In genomic region chr3:107911337-107912000, GRCh38 we compare ENCODE assay signal across 18 cellular contexts.
A peak's percentile ranks its signal among the peaks of the same experiment; 100 is the strongest.
DNase-seq lines count a peak whose midpoint lies in the region; ATAC-seq and TF ChIP-seq lines count a peak whose summit lies in the region.
"Had no signal": no experiment of that assay in that cellular context is flagged by ENCODE, and none has a peak within 500 bp of the region (broad histone marks: within the 10 kb centered on the region; RNA-seq: fewer than 3 reads in every experiment).

No MANE protein-coding gene starts in this region.

- DNase-seq in G401 (ENCODE audit: low spot score) (peak; percentile 32), MM.1S (peak; percentile 18), cerebellar cortex (ENCODE audit: low spot score) (peak; percentile 15)
- no peak for DNase-seq in stimulated activated CD8-positive, alpha-beta memory T cell treated with anti-CD3 and anti-CD28 coated beads, Interleukin-4, amount 100 ng/mL, for 48 hours
- DNase-seq in effector memory CD8-positive, alpha-beta T cell, result no peak
- DNase-seq in activated CD4-positive, alpha-beta T cell treated with anti-CD3 and anti-CD28 coated beads for 36 hours, result no peak
- DNase-seq: adrenal gland, COR-L47, GDM1, NCI-H1436 treated with DMSO at 0.1 percent for 48 hours, NCI-H510A, occipital lobe had no signal

- no peak overlapping the region for H3K9ac ChIP-seq in MM.1S (ENCODE audit: low read length)

- no peaks in the 10 kb centered on the region for H3K9me2 ChIP-seq in MM.1S (replicated peaks; ENCODE audit: insufficient read depth, low read length)

- peaks cover 10 to 14% of the 10 kb centered on the region in 2 donors for H3K27me3 Mint-ChIP-seq in effector memory CD8-positive, alpha-beta T cell
- H3K27me3 Mint-ChIP-seq in activated CD4-positive, alpha-beta T cell treated with anti-CD3 and anti-CD28 coated beads for 36 hours, result peaks cover 2% of the 10 kb centered on the region

- peak overlapping the region; percentile 51; the same call in 1 of the 2 replicates for H3K27ac ChIP-seq in MM.1S (ENCODE audit: low read length)
- H3K27ac ChIP-seq: adrenal gland, epithelial cell of prostate had no signal

- H3K79me2 ChIP-seq in MM.1S (ENCODE audit: low read length), result no peaks in the 10 kb centered on the region

- in situ Hi-C loops in G401 (cut with HindIII; ENCODE audit: low sequenced_read_pairs), result no loop called here

- H3K4me3 Mint-ChIP-seq in effector memory CD8-positive, alpha-beta T cell, result no peak overlapping the region
- H3K4me3 Mint-ChIP-seq in activated CD4-positive, alpha-beta T cell treated with anti-CD3 and anti-CD28 coated beads for 36 hours, result no peak overlapping the region
- H3K4me3 Mint-ChIP-seq: activated T-cell treated with anti-CD3 and anti-CD28 coated beads, Interleukin-2, amount 50 U/mL, for 24 hours; stimulated activated memory B cell treated with anti-CD40 and anti-IgM and Interleukin-4, amounts not matched to agents 10 μg/mL and 1 μg/mL and 100 μg/mL, for 72 hours; T-helper 2 cell treated with Interferon-gamma antibody and Interleukin-4, amounts not matched to agents 5 μg/mL and 100 μg/mL, for 36 hours had no signal

- peak overlapping the region; percentile 53 for H3K4me2 ChIP-seq in MM.1S (ENCODE audit: low read depth, low read length)

- H3F3A ChIP-seq in MM.1S (ENCODE audit: insufficient read depth, low read length), result peaks cover 15% of the 10 kb centered on the region

- H3K27ac Mint-ChIP-seq in effector memory CD8-positive, alpha-beta T cell, result no peak overlapping the region
- H3K27ac Mint-ChIP-seq in activated CD4-positive, alpha-beta T cell treated with anti-CD3 and anti-CD28 coated beads for 36 hours, result no peak overlapping the region
- H3K27ac Mint-ChIP-seq: activated T-cell treated with anti-CD3 and anti-CD28 coated beads, Interleukin-2, amount 50 U/mL, for 24 hours; stimulated activated memory B cell treated with anti-CD40 and anti-IgM and Interleukin-4, amounts not matched to agents 10 μg/mL and 1 μg/mL and 100 μg/mL, for 72 hours; T-helper 2 cell treated with Interferon-gamma antibody and Interleukin-4, amounts not matched to agents 5 μg/mL and 100 μg/mL, for 36 hours had no signal

- H3K9me3 ChIP-seq in MM.1S (replicated peaks; ENCODE audit: insufficient read depth, low read length), result no peaks in the 10 kb centered on the region
- H3K9me3 ChIP-seq: adrenal gland had no signal

- peaks cover under 1% of the 10 kb centered on the region for H3K36me3 Mint-ChIP-seq in effector memory CD8-positive, alpha-beta T cell (ENCODE audit: insufficient read depth)
- H3K36me3 Mint-ChIP-seq in activated CD4-positive, alpha-beta T cell treated with anti-CD3 and anti-CD28 coated beads for 36 hours (ENCODE audit: low read depth), result no peaks in the 10 kb centered on the region
- H3K36me3 Mint-ChIP-seq: stimulated activated memory B cell treated with anti-CD40 and anti-IgM and Interleukin-4, amounts not matched to agents 10 μg/mL and 1 μg/mL and 100 μg/mL, for 72 hours had no signal

- no peak for TF ChIP-seq CTCF in MM.1S (IDR thresholded peaks at IDR 0.05; ENCODE audit: low read length)

- no peak overlapping the region for H3K4me3 ChIP-seq in MM.1S (ENCODE audit: low read length)
- H3K4me3 ChIP-seq: adrenal gland had no signal

- H3K27me3 ChIP-seq in MM.1S (replicated peaks; ENCODE audit: insufficient read depth, low read length), result no peaks in the 10 kb centered on the region
- H3K27me3 ChIP-seq: adrenal gland had no signal

- CTCF ChIA-PET in activated CD4-positive, alpha-beta T cell treated with anti-CD3 and anti-CD28 coated beads for 36 hours (lab: Charles Lee), result interaction anchor here (0.5 to 1.6 kb wide), 6 partner anchors 16 to 1368 kb away, joined by 3 to 6 read pairs (median 3); no protein-coding TSS in a partner anchor

- H3K4me1 ChIP-seq in MM.1S (ENCODE audit: low read length), result peaks cover 17% of the 10 kb centered on the region

- H3K36me3 ChIP-seq in MM.1S (replicated peaks; ENCODE audit: insufficient read depth, low read length), result no peaks in the 10 kb centered on the region
- H3K36me3 ChIP-seq: adrenal gland had no signal

- ATAC-seq in GM19351 (IDR thresholded peaks at IDR 0.05; ENCODE audit: unreplicated experiment), result peak; percentile 26
- ATAC-seq in effector memory CD8-positive, alpha-beta T cell (replicated peaks), result no peak
- no peak for ATAC-seq in activated CD4-positive, alpha-beta T cell treated with anti-CD3 and anti-CD28 coated beads for 36 hours
- ATAC-seq in GM18861 (IDR thresholded peaks at IDR 0.05; ENCODE audit: unreplicated experiment), result no peak

- 0 out of 2 replicates have a peak overlapping the region, but pooled peaks have one; percentile 16 for H2AFZ ChIP-seq in MM.1S (ENCODE audit: low read length)

- POLR2A ChIA-PET in activated CD4-positive, alpha-beta T cell treated with anti-CD3 and anti-CD28 coated beads for 36 hours (lab: Charles Lee), result interaction anchor here (0.6 kb wide), 2 partner anchors 220 to 784 kb away, joined by 3 to 4 read pairs; no protein-coding TSS in a partner anchor

- intact Hi-C loops in activated CD4-positive, alpha-beta T cell treated with anti-CD3 and anti-CD28 coated beads for 36 hours (cut with DNase I, micrococcal nuclease), result no loop called here

- H4K20me1 ChIP-seq in MM.1S (ENCODE audit: insufficient read depth, low read length), result no peaks in the 10 kb centered on the region

- no peaks in the 10 kb centered on the region for H3K9me3 Mint-ChIP-seq in effector memory CD8-positive, alpha-beta T cell
- no peaks in the 10 kb centered on the region for H3K9me3 Mint-ChIP-seq in activated CD4-positive, alpha-beta T cell treated with anti-CD3 and anti-CD28 coated beads for 36 hours (ENCODE audit: low read depth)
- H3K9me3 Mint-ChIP-seq: activated T-cell treated with anti-CD3 and anti-CD28 coated beads, Interleukin-2, amount 50 U/mL, for 24 hours; stimulated activated memory B cell treated with anti-CD40 and anti-IgM and Interleukin-4, amounts not matched to agents 10 μg/mL and 1 μg/mL and 100 μg/mL, for 72 hours; T-helper 2 cell treated with Interferon-gamma antibody and Interleukin-4, amounts not matched to agents 5 μg/mL and 100 μg/mL, for 36 hours had no signal

- peaks cover 6 to 10% of the 10 kb centered on the region in 2 donors for H3K4me1 Mint-ChIP-seq in effector memory CD8-positive, alpha-beta T cell (ENCODE audit: low read depth in 2 of 2)
- peaks cover 16% of the 10 kb centered on the region for H3K4me1 Mint-ChIP-seq in activated CD4-positive, alpha-beta T cell treated with anti-CD3 and anti-CD28 coated beads for 36 hours

Comparison
In these comparisons a context has a peak if more than half of its experiments do, and no peak if none do; other contexts are left out.
1. DNase-seq: peak in G401 (single experiment), MM.1S (single experiment) and cerebellar cortex (single experiment); none in stimulated activated CD8-positive, alpha-beta memory T cell treated with anti-CD3 and anti-CD28 coated beads, Interleukin-4, amount 100 ng/mL, for 48 hours (single experiment), effector memory CD8-positive, alpha-beta T cell (0 of 3) and activated CD4-positive, alpha-beta T cell treated with anti-CD3 and anti-CD28 coated beads for 36 hours (single experiment).